Comparison of ENCODE assay signal across 8 cellular contexts in the genomic region with DNA sequence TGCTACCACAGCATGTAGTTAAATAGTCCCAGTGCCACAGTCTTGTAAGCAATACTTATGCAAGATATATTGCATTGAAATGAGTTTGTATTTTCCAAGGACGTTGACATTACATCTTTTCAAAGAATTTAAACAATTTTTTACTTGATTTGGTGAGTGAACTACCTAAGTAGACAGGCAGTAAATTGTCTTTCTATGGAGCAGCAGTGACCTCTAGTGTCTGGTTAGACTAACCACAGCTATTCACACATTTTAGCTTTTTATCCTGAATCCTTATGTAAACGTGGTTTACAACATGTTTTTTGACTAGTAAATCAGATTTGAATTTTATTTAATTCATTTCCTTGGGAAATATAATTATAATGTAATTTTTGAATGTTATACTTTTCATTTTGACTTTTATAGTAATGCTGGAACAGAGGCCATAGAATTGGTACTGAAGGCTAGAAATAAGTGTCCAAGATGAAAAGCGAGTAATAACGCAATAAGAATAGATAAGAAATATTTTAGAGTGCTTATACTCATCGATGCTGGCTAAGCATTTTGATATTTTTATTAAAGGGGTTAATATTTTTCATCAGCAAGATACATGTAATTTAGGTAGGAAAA.
DNase-seq lines count a peak whose midpoint lies in the region; ATAC-seq and TF ChIP-seq lines count a peak whose summit lies in the region.

No MANE protein-coding gene starts in this region.

- ATAC-seq in GM21619 (IDR thresholded peaks at IDR 0.05; ENCODE audit: unreplicated experiment) (peak; percentile 71), SK-N-SH treated with all-trans-retinoic acid at 6 μM for 48 hours (peak; percentile 89)

- peak; percentile 87 for TF ChIP-seq CTCF in fibroblast of pulmonary artery (IDR thresholded peaks at IDR 0.05; ENCODE audit: low read length, missing control alignments)

- DNase-seq in NCI-H1436 (lab: John Stamatoyannopoulos, UW) (peak; percentile 24), NCI-H1436 treated with DMSO at 0.1 percent for 48 hours (lab: John Stamatoyannopoulos, UW) (no peak), KBM-7 (peak; percentile 42), fibroblast of pulmonary artery (ENCODE audit: low read depth) (peak; percentile 85), putamen (ENCODE audit: low spot score) (peak; percentile 79), activated gamma-delta T cell treated with Interleukin-2 at 50 U/mL for 16 hours (no peak)

- in situ Hi-C loops in KBM-7 (cut with MboI; ENCODE audit: low pct_unique_long_range_greater_than_20kb, low sequenced_read_pairs): no loop called here

- no peak overlapping the region for H3K4me3 ChIP-seq in fibroblast of pulmonary artery (replicated peaks; ENCODE audit: low read depth, low read length)

TF ChIP-seq in SK-N-SH treated with all-trans-retinoic acid at 6 μM for 48 hours, 23 proteins besides CTCF, POLR2A, EP300 and RAD21:
- TF ChIP-seq, protein P1, sequence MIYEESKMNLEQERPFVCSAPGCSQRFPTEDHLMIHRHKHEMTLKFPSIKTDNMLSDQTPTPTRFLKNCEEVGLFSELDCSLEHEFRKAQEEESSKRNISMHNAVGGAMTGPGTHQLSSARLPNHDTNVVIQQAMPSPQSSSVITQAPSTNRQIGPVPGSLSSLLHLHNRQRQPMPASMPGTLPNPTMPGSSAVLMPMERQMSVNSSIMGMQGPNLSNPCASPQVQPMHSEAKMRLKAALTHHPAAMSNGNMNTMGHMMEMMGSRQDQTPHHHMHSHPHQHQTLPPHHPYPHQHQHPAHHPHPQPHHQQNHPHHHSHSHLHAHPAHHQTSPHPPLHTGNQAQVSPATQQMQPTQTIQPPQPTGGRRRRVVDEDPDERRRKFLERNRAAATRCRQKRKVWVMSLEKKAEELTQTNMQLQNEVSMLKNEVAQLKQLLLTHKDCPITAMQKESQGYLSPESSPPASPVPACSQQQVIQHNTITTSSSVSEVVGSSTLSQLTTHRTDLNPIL (CRISPR knock-in tag; IDR thresholded peaks at IDR 0.05; ENCODE audit: low read depth): no peak
- TF ChIP-seq RARB (CRISPR knock-in tag; IDR thresholded peaks at IDR 0.05) (no peak), ESRRG (CRISPR knock-in tag; IDR thresholded peaks at IDR 0.05) (no peak), CSDC2 (CRISPR knock-in tag; IDR thresholded peaks at IDR 0.05) (no peak), ZNF8 (CRISPR knock-in tag; IDR thresholded peaks at IDR 0.05) (no peak)
- TF ChIP-seq, protein P2, sequence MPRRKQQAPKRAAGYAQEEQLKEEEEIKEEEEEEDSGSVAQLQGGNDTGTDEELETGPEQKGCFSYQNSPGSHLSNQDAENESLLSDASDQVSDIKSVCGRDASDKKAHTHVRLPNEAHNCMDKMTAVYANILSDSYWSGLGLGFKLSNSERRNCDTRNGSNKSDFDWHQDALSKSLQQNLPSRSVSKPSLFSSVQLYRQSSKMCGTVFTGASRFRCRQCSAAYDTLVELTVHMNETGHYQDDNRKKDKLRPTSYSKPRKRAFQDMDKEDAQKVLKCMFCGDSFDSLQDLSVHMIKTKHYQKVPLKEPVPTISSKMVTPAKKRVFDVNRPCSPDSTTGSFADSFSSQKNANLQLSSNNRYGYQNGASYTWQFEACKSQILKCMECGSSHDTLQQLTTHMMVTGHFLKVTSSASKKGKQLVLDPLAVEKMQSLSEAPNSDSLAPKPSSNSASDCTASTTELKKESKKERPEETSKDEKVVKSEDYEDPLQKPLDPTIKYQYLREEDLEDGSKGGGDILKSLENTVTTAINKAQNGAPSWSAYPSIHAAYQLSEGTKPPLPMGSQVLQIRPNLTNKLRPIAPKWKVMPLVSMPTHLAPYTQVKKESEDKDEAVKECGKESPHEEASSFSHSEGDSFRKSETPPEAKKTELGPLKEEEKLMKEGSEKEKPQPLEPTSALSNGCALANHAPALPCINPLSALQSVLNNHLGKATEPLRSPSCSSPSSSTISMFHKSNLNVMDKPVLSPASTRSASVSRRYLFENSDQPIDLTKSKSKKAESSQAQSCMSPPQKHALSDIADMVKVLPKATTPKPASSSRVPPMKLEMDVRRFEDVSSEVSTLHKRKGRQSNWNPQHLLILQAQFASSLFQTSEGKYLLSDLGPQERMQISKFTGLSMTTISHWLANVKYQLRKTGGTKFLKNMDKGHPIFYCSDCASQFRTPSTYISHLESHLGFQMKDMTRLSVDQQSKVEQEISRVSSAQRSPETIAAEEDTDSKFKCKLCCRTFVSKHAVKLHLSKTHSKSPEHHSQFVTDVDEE (CRISPR knock-in tag; IDR thresholded peaks at IDR 0.05): no peak
TF ChIP-seq in SK-N-SH treated with all-trans-retinoic acid at 6 μM for 48 hours: peak in this region for 0.

Comparison
In these comparisons a context has a peak if more than half of its experiments do, and no peak if none do; other contexts are left out.
1. DNase-seq: peak in NCI-H1436 (single experiment), KBM-7 (single experiment), fibroblast of pulmonary artery (single experiment) and putamen (single experiment); none in NCI-H1436 treated with DMSO at 0.1 percent for 48 hours (single experiment) and activated gamma-delta T cell treated with Interleukin-2 at 50 U/mL for 16 hours (single experiment).